Comparison of ENCODE assay signal across 14 cellular contexts in the genomic region with DNA sequence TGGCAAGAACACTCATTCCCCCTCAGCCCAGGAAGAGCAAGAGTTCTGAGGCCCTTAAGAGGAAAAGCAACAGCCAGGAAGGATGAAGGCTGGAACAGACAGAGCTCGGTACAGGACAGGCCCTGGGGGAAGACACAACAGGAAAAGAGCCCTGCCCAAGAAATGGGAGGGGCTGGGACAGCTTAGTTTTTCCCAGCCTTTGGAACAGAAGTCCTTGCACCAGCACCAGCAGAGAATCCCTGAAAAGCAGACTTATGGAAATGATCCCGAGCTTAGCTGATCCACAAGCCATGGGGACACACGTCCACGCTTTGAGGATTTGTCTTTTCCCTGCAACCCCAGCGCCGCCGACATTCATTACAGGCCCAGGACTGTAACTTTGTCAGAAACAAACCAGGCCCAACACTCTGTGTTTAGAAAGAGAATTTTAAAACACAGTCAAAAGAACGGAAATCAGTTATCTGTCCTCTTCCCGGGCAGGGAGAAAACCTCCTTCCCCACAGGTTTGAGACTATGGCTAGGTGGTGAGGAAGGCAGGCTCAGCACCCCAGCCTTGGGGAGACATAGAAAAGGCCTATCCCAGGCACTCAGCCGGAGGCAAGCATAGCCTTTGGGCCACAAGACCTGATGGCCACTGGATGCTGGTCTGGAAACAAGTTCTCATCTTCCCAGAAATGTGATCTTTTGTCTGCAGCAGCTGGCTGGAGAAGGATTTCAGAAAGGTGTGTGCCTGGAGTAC. TPM values are rescaled to one million over a fixed set of nuclear protein-coding genes. Genes with fewer than 3 reads are reported as not detected.
DNase-seq lines count a peak whose midpoint lies in the region; ATAC-seq, FAIRE-seq and TF ChIP-seq lines count a peak whose summit lies in the region.
"Had no signal": no experiment of that assay in that cellular context is flagged by ENCODE, and none has a peak within 500 bp of the region (broad histone marks: within the 10 kb centered on the region; RNA-seq: fewer than 3 reads in every experiment).

No MANE protein-coding gene starts in this region.

- no peak overlapping the region for H3K4ac ChIP-seq in mesenchymal stem cell (ENCODE audit: low read depth in 1 of 2, low read length in 2 of 2)

- H3K4me1 ChIP-seq in astrocyte (ENCODE audit: insufficient read depth, low read length) (no peaks in the 10 kb centered on the region), mesenchymal stem cell (ENCODE audit: control insufficient read depth, insufficient read depth, low read depth, low read length) (no peaks in the 10 kb centered on the region), A673 (ENCODE audit: insufficient read depth, low read length, poor library complexity, severe bottlenecking) (no peaks in the 10 kb centered on the region)

- no peak overlapping the region for H2BK12ac ChIP-seq in mesenchymal stem cell (ENCODE audit: low read length in 2 of 2)

- CTCF ChIA-PET in CD4-positive, alpha-beta T cell (lab: Charles Lee) = no interaction called here
- CTCF ChIA-PET in A673 (lab: Charles Lee) = no interaction called here

- H2BK120ac ChIP-seq in mesenchymal stem cell (ENCODE audit: low read depth, low read length) = no peak overlapping the region

- peaks cover 49% of the 10 kb centered on the region for H4K20me1 ChIP-seq in astrocyte (ENCODE audit: insufficient read depth, low read length)

- no TSS peak for BruUV-seq in A673 (replicated peaks; lab: Mats Ljungman, UMichigan)

- H2BK5ac ChIP-seq in mesenchymal stem cell (ENCODE audit: low read depth, low read length, poor library complexity, severe bottlenecking) = no peak overlapping the region

- H4K91ac ChIP-seq in mesenchymal stem cell (ENCODE audit: low read length) = no peak overlapping the region

- H3K14ac ChIP-seq in mesenchymal stem cell (ENCODE audit: low read length in 2 of 2) = no peak overlapping the region

- H2BK15ac ChIP-seq in mesenchymal stem cell (ENCODE audit: low read depth, poor library complexity, severe bottlenecking) = no peak overlapping the region

- H3K4me3 ChIP-seq in astrocyte (ENCODE audit: insufficient read depth, low read depth, low read length) = no peak overlapping the region
- H3K4me3 ChIP-seq in mesenchymal stem cell (ENCODE audit: insufficient read depth in 1 of 2, low read depth in 1 of 2, low read length in 2 of 2) = no peak overlapping the region
- H3K4me3 ChIP-seq in A673 (ENCODE audit: low read depth, low read length, poor library complexity, severe bottlenecking) = no peak overlapping the region

- no peak overlapping the region for H2AFZ ChIP-seq in astrocyte (ENCODE audit: low read depth, low read length)
- H2AFZ ChIP-seq in mesenchymal stem cell (ENCODE audit: low read depth, low read length) = no peak overlapping the region

- 97% methylated on average over 10 of the region's 10 CpGs for WGBS in mesenchymal stem cell

- peak overlapping the region; percentile 59 for H3K27ac Mint-ChIP-seq in CD4-positive, alpha-beta T cell
- H3K27ac Mint-ChIP-seq in astrocyte (ENCODE audit: unreplicated experiment) = peak overlapping the region; percentile 58
- H3K27ac Mint-ChIP-seq: activated CD4-positive, alpha-beta memory T cell treated with anti-CD3 and anti-CD28 coated beads, Interleukin-2, amount 10 ng/mL, durations not matched to agents 7 days and 5 days; dendritic cell treated with granulocyte-macrophage colony-stimulating factor and Interleukin-4, amounts not matched to agents 40 ng/mL and 50 ng/mL, for 4 days had no signal

- peaks cover 9% of the 10 kb centered on the region for H3K79me2 ChIP-seq in astrocyte (ENCODE audit: insufficient read depth, low read length)

- intact Hi-C loops in CD4-positive, alpha-beta T cell (cut with DNase I, micrococcal nuclease) = no loop called here
- intact Hi-C loops in A673 (cut with micrococcal nuclease; ENCODE audit: unreplicated experiment) = no loop called here

- POLR2A ChIA-PET in CD4-positive, alpha-beta T cell (lab: Charles Lee) = no interaction called here
- POLR2A ChIA-PET in A673 (lab: Charles Lee; ENCODE audit: low non-redundant PET) = no interaction called here

- peak overlapping the region; percentile 10 for H4K8ac ChIP-seq in mesenchymal stem cell (ENCODE audit: low read length)

- peaks cover 74% of the 10 kb centered on the region for H3K36me3 Mint-ChIP-seq in CD4-positive, alpha-beta T cell (ENCODE audit: low read depth)
- peaks cover 28% of the 10 kb centered on the region for H3K36me3 Mint-ChIP-seq in astrocyte (ENCODE audit: low read depth, unreplicated experiment)

- H3K23ac ChIP-seq in mesenchymal stem cell (ENCODE audit: low read length in 2 of 2) = no peak overlapping the region

- H3K79me1 ChIP-seq in mesenchymal stem cell (replicated peaks; ENCODE audit: low read length, poor library complexity, severe bottlenecking) = peaks cover 55% of the 10 kb centered on the region

- H3K4me1 Mint-ChIP-seq in CD4-positive, alpha-beta T cell (ENCODE audit: low read depth) = peaks cover 7% of the 10 kb centered on the region
- H3K4me1 Mint-ChIP-seq in astrocyte (ENCODE audit: low read depth, unreplicated experiment) = no peaks in the 10 kb centered on the region
- H3K4me1 Mint-ChIP-seq: activated CD4-positive, alpha-beta memory T cell treated with anti-CD3 and anti-CD28 coated beads, Interleukin-2, amount 10 ng/mL, durations not matched to agents 7 days and 5 days had no signal

- H3K9ac ChIP-seq in astrocyte (ENCODE audit: low read length) (no peak overlapping the region), mesenchymal stem cell (ENCODE audit: low read length) (peak overlapping the region; percentile 20)

- no peaks in the 10 kb centered on the region for H3K9me3 Mint-ChIP-seq in CD4-positive, alpha-beta T cell
- peaks cover 3% of the 10 kb centered on the region for H3K9me3 Mint-ChIP-seq in astrocyte (ENCODE audit: unreplicated experiment)
- H3K9me3 Mint-ChIP-seq: activated CD4-positive, alpha-beta memory T cell treated with anti-CD3 and anti-CD28 coated beads, Interleukin-2, amount 10 ng/mL, durations not matched to agents 7 days and 5 days; dendritic cell treated with granulocyte-macrophage colony-stimulating factor and Interleukin-4, amounts not matched to agents 40 ng/mL and 50 ng/mL, for 4 days had no signal

- no peak for TF ChIP-seq CTCF in CD4-positive, alpha-beta T cell (IDR thresholded peaks at IDR 0.05)
- TF ChIP-seq CTCF in astrocyte (IDR thresholded peaks at IDR 0.05; ENCODE audit: insufficient read depth, low read depth, low read length) (no peak), A673 (conservative IDR thresholded peaks at IDR 0.05; ENCODE audit: low read depth, low read length) (no peak)

- no peaks in the 10 kb centered on the region for H3K27me3 Mint-ChIP-seq in CD4-positive, alpha-beta T cell
- no peaks in the 10 kb centered on the region for H3K27me3 Mint-ChIP-seq in astrocyte (ENCODE audit: low read depth, unreplicated experiment)
- H3K27me3 Mint-ChIP-seq: activated CD4-positive, alpha-beta memory T cell treated with anti-CD3 and anti-CD28 coated beads, Interleukin-2, amount 10 ng/mL, durations not matched to agents 7 days and 5 days; dendritic cell treated with granulocyte-macrophage colony-stimulating factor and Interleukin-4, amounts not matched to agents 40 ng/mL and 50 ng/mL, for 4 days had no signal

- no peak overlapping the region for H3K27ac ChIP-seq in CD4-positive, alpha-beta T cell (ENCODE audit: low read depth, low read length)
- H3K27ac ChIP-seq in astrocyte (ENCODE audit: low read depth, low read length) = no peak overlapping the region
- no peak overlapping the region for H3K27ac ChIP-seq in mesenchymal stem cell (ENCODE audit: low read length, poor library complexity, severe bottlenecking)
- no peak overlapping the region for H3K27ac ChIP-seq in A673 (ENCODE audit: low read depth, low read length, poor library complexity, severe bottlenecking)

- no peak for DNase-seq in CD4-positive, alpha-beta T cell
- no peak for DNase-seq in astrocyte (ENCODE audit: low read depth)
- no peak for DNase-seq in mesenchymal stem cell
- DNase-seq in A673 (ENCODE audit: low spot score) = no peak
- no peak for DNase-seq in NCI-H2081 (lab: John Stamatoyannopoulos, UW)
- DNase-seq: activated CD4-positive, alpha-beta memory T cell treated with anti-CD3 and anti-CD28 coated beads, Interleukin-2, amount 10 ng/mL, durations not matched to agents 7 days and 5 days; DMS79 treated with DMSO at 0.1 percent for 48 hours; NCI-H524; RPMI8226; stimulated activated CD4-positive, alpha-beta T cell treated with anti-CD3 and anti-CD28 coated beads, Interleukin-2, amount 100 ng/mL, for 48 hours; stimulated activated naive CD4-positive, alpha-beta T cell; T1000 had no signal

- H3K18ac ChIP-seq in mesenchymal stem cell (ENCODE audit: low read depth in 1 of 2, low read length in 2 of 2) = no peak overlapping the region

- H2AK5ac ChIP-seq in mesenchymal stem cell (ENCODE audit: low read length, severe bottlenecking) = no peak overlapping the region

- H3K4me2 ChIP-seq in astrocyte (ENCODE audit: low read length) = no peak overlapping the region
- H3K4me2 ChIP-seq in mesenchymal stem cell (ENCODE audit: low read length, poor library complexity, severe bottlenecking) = no peak overlapping the region

- no peaks in the 10 kb centered on the region for H3K27me3 ChIP-seq in CD4-positive, alpha-beta T cell (ENCODE audit: control insufficient read depth, insufficient read depth, low read length)
- H3K27me3 ChIP-seq in astrocyte (ENCODE audit: insufficient read depth, low read length) = no peaks in the 10 kb centered on the region
- no peaks in the 10 kb centered on the region for H3K27me3 ChIP-seq in mesenchymal stem cell (ENCODE audit: control insufficient read depth in 1 of 2, insufficient read depth in 1 of 2, low read length in 2 of 2)
- H3K27me3 ChIP-seq in A673 (replicated peaks; ENCODE audit: insufficient read depth, low read depth, low read length, poor library complexity) = no peaks in the 10 kb centered on the region

- FAIRE-seq in astrocyte (lab: Jason Lieb, UNC) = no peak

- H3K36me3 ChIP-seq in astrocyte (ENCODE audit: insufficient read depth, low read length) (peaks cover 62% of the 10 kb centered on the region), mesenchymal stem cell (ENCODE audit: control insufficient read depth in 1 of 2, insufficient read depth in 2 of 2, low read depth in 1 of 2, low read length in 2 of 2) (peaks cover 85 to 98% of the 10 kb centered on the region in 2 experiments), A673 (ENCODE audit: insufficient read depth, low read length, poor library complexity, severe bottlenecking) (peaks cover 76% of the 10 kb centered on the region)

- no peak for ATAC-seq in CD4-positive, alpha-beta T cell (ENCODE audit: poor library complexity)
- no peak for ATAC-seq in GM19324 (IDR thresholded peaks at IDR 0.05; ENCODE audit: low FRiP score, unreplicated experiment)

- no peaks in the 10 kb centered on the region for H3K9me3 ChIP-seq in CD4-positive, alpha-beta T cell (ENCODE audit: control insufficient read depth, low read length)
- H3K9me3 ChIP-seq in astrocyte (ENCODE audit: insufficient read depth, low read depth, low read length) (no peaks in the 10 kb centered on the region), mesenchymal stem cell (ENCODE audit: control insufficient read depth, low read length) (no peaks in the 10 kb centered on the region), A673 (ENCODE audit: low read depth, low read length, poor library complexity, severe bottlenecking) (no peaks in the 10 kb centered on the region)

- H3K4me3 Mint-ChIP-seq in CD4-positive, alpha-beta T cell = no peak overlapping the region
- H3K4me3 Mint-ChIP-seq in astrocyte (ENCODE audit: unreplicated experiment) = no peak overlapping the region
- H3K4me3 Mint-ChIP-seq: activated CD4-positive, alpha-beta memory T cell treated with anti-CD3 and anti-CD28 coated beads, Interleukin-2, amount 10 ng/mL, durations not matched to agents 7 days and 5 days; dendritic cell treated with granulocyte-macrophage colony-stimulating factor and Interleukin-4, amounts not matched to agents 40 ng/mL and 50 ng/mL, for 4 days had no signal

RNA-seq across cellular contexts. Expression of a gene that starts 4.0 kb away (rescaled TPM):
- 1 to 10 TPM in 1 of 2 experiments, under 1 TPM in 1; 0.60 to 1.2 TPM for total RNA-seq in CD4-positive, alpha-beta T cell
- total RNA-seq in astrocyte = 2.5 and 3.2 TPM in 2 replicates
- 1.6 TPM for polyA plus RNA-seq in mesenchymal stem cell (2013, experiment 1 of 2)
- 1.8 TPM for polyA plus RNA-seq in mesenchymal stem cell (2013, experiment 2 of 2)
- 4.4 and 5.4 TPM in 2 replicates for total RNA-seq in A673 (2021)

RNA-seq across cellular contexts. Expression of a gene that starts 24.0 kb away (rescaled TPM):
- 10 to 100 TPM; 86.2 to 86.4 TPM for total RNA-seq in CD4-positive, alpha-beta T cell
- total RNA-seq in astrocyte = 87.1 and 91.9 TPM in 2 replicates
- 136 TPM for polyA plus RNA-seq in mesenchymal stem cell (2013, experiment 1 of 2)
- polyA plus RNA-seq in mesenchymal stem cell (2013, experiment 2 of 2) = 129 TPM
- total RNA-seq in A673 (2021) = 115 and 132 TPM in 2 replicates

RNA-seq across cellular contexts. Expression of a gene that starts 40.0 kb away (rescaled TPM):
- 10 to 100 TPM; 25.8 to 26.9 TPM for total RNA-seq in CD4-positive, alpha-beta T cell
- 26.6 and 30.0 TPM in 2 replicates for total RNA-seq in astrocyte
- 24.5 TPM for polyA plus RNA-seq in mesenchymal stem cell (2013, experiment 1 of 2)
- 25.4 TPM for polyA plus RNA-seq in mesenchymal stem cell (2013, experiment 2 of 2)
- total RNA-seq in A673 (2021) = 52.6 and 58.5 TPM in 2 replicates

RNA-seq across cellular contexts. Expression of a gene that starts 50.1 kb away (rescaled TPM):
- total RNA-seq in CD4-positive, alpha-beta T cell = 1 to 10 TPM; 1.1 to 1.4 TPM
- total RNA-seq in astrocyte (8.1 and 11.6 TPM in 2 replicates), A673 (2021) (5.3 and 7.4 TPM in 2 replicates)
- polyA plus RNA-seq in mesenchymal stem cell (2013, experiment 1 of 2) = 6.7 TPM
- 6.8 TPM for polyA plus RNA-seq in mesenchymal stem cell (2013, experiment 2 of 2)

RNA-seq across cellular contexts. Expression of a gene that starts 50.7 kb away (rescaled TPM):
- 10 to 100 TPM in 1 of 2 experiments, 1 to 10 TPM in 1; 9.3 to 12.0 TPM for total RNA-seq in CD4-positive, alpha-beta T cell
- total RNA-seq in astrocyte (21.1 and 25.7 TPM in 2 replicates), A673 (2021) (51.0 and 55.6 TPM in 2 replicates)
- polyA plus RNA-seq in mesenchymal stem cell (2013, experiment 1 of 2) = 8.6 TPM
- polyA plus RNA-seq in mesenchymal stem cell (2013, experiment 2 of 2) = 10.3 TPM
